In the genomic region with DNA sequence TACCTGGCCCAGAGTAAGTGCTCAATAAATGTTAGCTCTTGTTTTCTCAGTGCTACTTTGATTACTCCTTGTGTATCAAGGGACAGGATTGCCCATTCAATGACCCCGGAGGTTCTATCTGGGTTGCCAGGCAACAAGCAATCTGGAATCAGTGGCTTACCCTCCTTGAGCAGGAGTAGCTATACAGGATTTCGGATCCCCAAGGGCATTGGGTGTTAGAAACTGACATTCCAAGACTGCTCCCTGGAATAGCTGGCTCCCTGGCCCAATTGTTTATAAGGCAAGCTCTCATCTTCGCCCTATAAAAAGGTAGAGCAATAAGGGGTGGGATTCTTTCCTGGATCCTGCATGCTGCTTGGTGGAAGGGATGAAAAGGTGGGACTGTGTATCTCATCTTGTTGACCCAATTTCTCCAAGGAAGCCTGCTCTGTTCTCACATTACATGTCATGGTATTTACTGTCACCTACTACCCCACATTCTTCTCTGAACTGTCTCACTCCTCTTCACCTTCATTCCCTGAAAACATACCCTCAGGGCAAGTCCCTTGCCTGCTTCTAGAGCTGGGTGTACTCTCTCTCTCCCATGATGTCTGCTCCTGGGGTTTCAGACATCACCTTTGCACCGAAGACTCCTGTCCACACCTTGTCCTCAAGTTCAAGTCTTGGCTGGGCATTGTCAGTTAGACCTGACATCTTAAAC, we compare ENCODE assay signal across 34 cellular contexts. TPM values are rescaled to one million over a fixed set of nuclear protein-coding genes. Genes with fewer than 3 reads are reported as not detected.
"Had no signal": no experiment of that assay in that cellular context is flagged by ENCODE, and none has a peak within 500 bp of the region (broad histone marks: within the 10 kb centered on the region; RNA-seq: fewer than 3 reads in every experiment).

No MANE protein-coding gene starts in this region.

- H3K4me1 Mint-ChIP-seq: immature natural killer cell; naive B cell; natural killer cell; stimulated activated naive B cell treated with anti-CD40 and anti-IgM and Interleukin-4, amounts not matched to agents 10 μg/mL and 1 μg/mL and 100 μg/mL, for 72 hours had no signal

- H3K4me3 ChIP-seq: left lung, lower lobe of right lung, ovary, right atrium auricular region, right lobe of liver, smooth muscle cell, stomach, thoracic aorta, tibial artery, uterus had no signal

- FAIRE-seq: islet of Langerhans, kidney had no signal

- H3K27me3 ChIP-seq: ovary, right atrium auricular region, right lobe of liver, tibial artery, uterus had no signal

- H3K9me3 Mint-ChIP-seq: naive B cell; natural killer cell; nephron progenitor cell; stimulated activated naive B cell treated with anti-CD40 and anti-IgM and Interleukin-4, amounts not matched to agents 10 μg/mL and 1 μg/mL and 100 μg/mL, for 72 hours had no signal

- H3K27ac ChIP-seq: left lung, lower lobe of right lung, ovary, right atrium auricular region, right lobe of liver, stomach, thoracic aorta, tibial artery, uterus had no signal

- DNase-seq: hypothalamus; immature natural killer cell; kidney; left colon; left lung; lower lobe of right lung; mammary epithelial cell; mesenchymal stem cell; naive B cell; natural killer cell; nephron progenitor cell; ovary; right lobe of liver; stimulated activated CD4-positive, alpha-beta T cell treated with anti-CD3 and anti-CD28 coated beads, Interleukin-1b, Interleukin-23, amount 100 ng/mL, for 48 hours; stimulated activated CD4-positive, alpha-beta T cell treated with anti-CD3 and anti-CD28 coated beads, Interleukin-2, amount 100 ng/mL, for 48 hours; stimulated activated CD4-positive, alpha-beta T cell treated with anti-CD3 and anti-CD28 coated beads, Interleukin-4, amount 100 ng/mL, for 4 hours; stimulated activated CD8-positive, alpha-beta memory T cell treated with anti-CD3 and anti-CD28 coated beads, Interleukin-4, amount 100 ng/mL, for 48 hours; stimulated activated naive B cell treated with anti-CD40 and anti-IgM and Interleukin-4, amounts not matched to agents 10 μg/mL and 1 μg/mL and 100 μg/mL, for 72 hours; stimulated activated naive CD8-positive, alpha-beta T cell treated with anti-CD3 and anti-CD28 coated beads, Interleukin-15, Interleukin-2, amounts not matched to agents 100 U/mL and 50 U/mL, for 24 hours; stomach; tibial artery; uterus had no signal

- H3K4me3 Mint-ChIP-seq: immature natural killer cell; mesothelial cell of epicardium; naive B cell; natural killer cell; nephron progenitor cell; stimulated activated naive B cell treated with anti-CD40 and anti-IgM and Interleukin-4, amounts not matched to agents 10 μg/mL and 1 μg/mL and 100 μg/mL, for 72 hours had no signal

- H3K36me3 Mint-ChIP-seq: immature natural killer cell; mesothelial cell of epicardium; naive B cell; natural killer cell; stimulated activated naive B cell treated with anti-CD40 and anti-IgM and Interleukin-4, amounts not matched to agents 10 μg/mL and 1 μg/mL and 100 μg/mL, for 72 hours had no signal

- H3K4me1 ChIP-seq: left lung, lower lobe of right lung, right atrium auricular region, right lobe of liver, stomach, tibial artery, uterus had no signal

- ATAC-seq: left colon; left lung; lower lobe of right lung; natural killer cell; right lobe of liver; stimulated activated naive B cell treated with anti-CD40 and anti-IgM and Interleukin-4, amounts not matched to agents 10 μg/mL and 1 μg/mL and 100 μg/mL, for 72 hours; stimulated activated naive CD8-positive, alpha-beta T cell treated with anti-CD3 and anti-CD28 coated beads, Interleukin-15, Interleukin-2, amounts not matched to agents 100 U/mL and 50 U/mL, for 24 hours had no signal

- H3K4me2 ChIP-seq: smooth muscle cell had no signal

- H3K27ac Mint-ChIP-seq: immature natural killer cell; mesothelial cell of epicardium; naive B cell; natural killer cell; nephron progenitor cell; progenitor cell of endocrine pancreas; stimulated activated naive B cell treated with anti-CD40 and anti-IgM and Interleukin-4, amounts not matched to agents 10 μg/mL and 1 μg/mL and 100 μg/mL, for 72 hours had no signal

- H3K36me3 ChIP-seq: left lung, lower lobe of right lung, ovary, right atrium auricular region, right lobe of liver, stomach, thoracic aorta, tibial artery, uterus had no signal

- H3K9me3 ChIP-seq: left lung, lower lobe of right lung, ovary, right atrium auricular region, right lobe of liver, stomach, thoracic aorta, tibial artery, uterus had no signal

RNA-seq across cellular contexts. Expression of a gene that starts 26.4 kb away (rescaled TPM):
- total RNA-seq: kidney, left colon, left lung, lower lobe of right lung, mammary epithelial cell, mesothelial cell of epicardium, mononuclear cell, natural killer cell, omental fat pad, progenitor cell of endocrine pancreas, renal cortical epithelial cell, right lobe of liver, skeletal muscle tissue, smooth muscle cell, stomach, thoracic aorta, ureter, uterus had no signal
- polyA plus RNA-seq: immature natural killer cell, liver, mammary epithelial cell, ovary, smooth muscle cell, stomach had no signal
